In the genomic region with DNA sequence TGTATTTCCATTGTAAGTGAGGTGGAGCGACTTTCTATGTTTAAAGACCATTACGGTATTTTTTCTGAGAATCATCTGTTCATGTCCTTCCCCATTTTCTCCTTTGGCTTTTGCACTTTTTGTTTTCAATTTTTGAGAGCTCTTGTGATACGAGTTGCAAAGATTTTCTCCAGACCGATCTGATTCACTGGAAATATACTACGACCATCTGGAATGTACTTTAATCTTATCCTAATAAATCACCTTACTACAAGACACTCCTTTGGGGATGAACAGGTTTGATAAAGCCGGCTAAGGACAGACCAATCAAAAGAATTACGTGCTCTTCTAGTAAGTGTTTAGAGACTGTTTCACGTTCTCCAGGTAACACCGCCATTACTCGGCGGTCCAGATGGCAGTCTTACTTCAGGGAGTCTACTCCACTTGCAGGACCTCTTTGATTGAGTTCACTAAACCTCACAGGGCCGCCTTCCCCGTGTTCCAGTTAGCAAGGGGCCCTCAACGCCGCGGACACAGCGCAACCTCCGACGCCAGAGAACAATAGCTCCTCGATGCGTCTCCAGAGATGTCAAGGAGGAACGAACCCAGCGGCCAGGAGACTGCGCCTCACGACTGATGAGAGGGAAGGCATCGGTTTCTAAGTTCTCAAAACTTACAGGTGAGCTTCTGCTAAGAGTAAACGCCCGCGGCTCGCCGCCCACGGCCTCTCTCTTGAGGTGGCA, we compare ENCODE assay signal across 8 cellular contexts. TPM values are rescaled to one million over a fixed set of nuclear protein-coding genes. Genes with fewer than 3 reads are reported as not detected.
DNase-seq lines count a peak whose midpoint lies in the region; ATAC-seq and TF ChIP-seq lines count a peak whose summit lies in the region.

No MANE protein-coding gene starts in this region.

- no peaks in the 10 kb centered on the region for H3K27me3 ChIP-seq in right atrium auricular region

- DNase-seq in Right ventricle myocardium superior (no peak), Right ventricle myocardium inferior (ENCODE audit: missing footprints) (no peak), right atrium auricular region (ENCODE audit: low spot score) (peak; percentile 73), skeletal muscle cell (ENCODE audit: low read depth) (no peak), GM13976 (ENCODE audit: low spot score) (no peak)
- no peak for DNase-seq in activated CD4-positive, alpha-beta memory T cell treated with anti-CD3 and anti-CD28 coated beads for 36 hours

- H3K27ac Mint-ChIP-seq in activated CD4-positive, alpha-beta memory T cell treated with anti-CD3 and anti-CD28 coated beads for 36 hours = peak overlapping the region; percentile 98

- peaks cover 38% of the 10 kb centered on the region for H3K36me3 Mint-ChIP-seq in activated CD4-positive, alpha-beta memory T cell treated with anti-CD3 and anti-CD28 coated beads for 36 hours

- peaks cover 0 to 41% of the 10 kb centered on the region in 2 donors for H3K4me1 ChIP-seq in right atrium auricular region

- intact Hi-C loops in Right ventricle myocardium superior (cut with DNase I) = loop anchor here (5.0 kb wide), 1 partner anchor 34 kb away; a partner anchor contains a TSS
- intact Hi-C loops in Right ventricle myocardium inferior (cut with DNase I) = loop anchor here (2.0 kb wide), 1 partner anchor 34 kb away; no protein-coding TSS in a partner anchor
- intact Hi-C loops in activated CD4-positive, alpha-beta memory T cell treated with anti-CD3 and anti-CD28 coated beads for 36 hours (cut with micrococcal nuclease) = loop anchor here (5.0 kb wide), 1 partner anchor 736 kb away; no protein-coding TSS in a partner anchor

- peaks cover 40% of the 10 kb centered on the region for H3K4me1 Mint-ChIP-seq in activated CD4-positive, alpha-beta memory T cell treated with anti-CD3 and anti-CD28 coated beads for 36 hours (ENCODE audit: low read depth)

- H3K4me3 ChIP-seq in right atrium auricular region (peak overlapping the region; percentile 59 to 87), skeletal muscle cell (ENCODE audit: low read depth, low read length) (peak overlapping the region; percentile 75)

- in situ Hi-C loops in GM13976 (cut with MboI; ENCODE audit: low sequenced_read_pairs, unreplicated experiment) = no loop called here

- CTCF ChIA-PET in activated CD4-positive, alpha-beta memory T cell treated with anti-CD3 and anti-CD28 coated beads for 36 hours (lab: Charles Lee) = interaction anchor here (0.9 to 1.8 kb wide), 6 partner anchors 9 to 204 kb away, joined by 3 to 8 read pairs (median 4); a partner anchor contains a TSS

- no peaks in the 10 kb centered on the region for H3K9me3 Mint-ChIP-seq in activated CD4-positive, alpha-beta memory T cell treated with anti-CD3 and anti-CD28 coated beads for 36 hours

- H3K9me3 ChIP-seq in right atrium auricular region = no peaks in the 10 kb centered on the region

- POLR2A ChIA-PET in activated CD4-positive, alpha-beta memory T cell treated with anti-CD3 and anti-CD28 coated beads for 36 hours (lab: Charles Lee) = interaction anchor here (0.6 to 8.0 kb wide), 14 partner anchors 12 to 255 kb away, joined by 3 to 90 read pairs (median 4); a partner anchor contains a TSS

- peak overlapping the region; percentile 97 to 100 for H3K27ac ChIP-seq in right atrium auricular region

- H3K36me3 ChIP-seq in right atrium auricular region = no peaks in the 10 kb centered on the region

- ATAC-seq in Right ventricle myocardium superior (ENCODE audit: poor library complexity) (peak; percentile 37), Right ventricle myocardium inferior (no peak), HG03457 (IDR thresholded peaks at IDR 0.05; ENCODE audit: unreplicated experiment) (peak; percentile 23), esophagus mucosa (no peak)

- TF ChIP-seq CTCF in right atrium auricular region (IDR thresholded peaks at IDR 0.05) (no peak), GM13976 (IDR thresholded peaks at IDR 0.05; ENCODE audit: borderline replicate concordance, control extremely low read depth, extremely low read depth, insufficient read depth, missing control alignments) (no peak)

- H3K4me3 Mint-ChIP-seq in activated CD4-positive, alpha-beta memory T cell treated with anti-CD3 and anti-CD28 coated beads for 36 hours = peak overlapping the region; percentile 95

- no peaks in the 10 kb centered on the region for H3K27me3 Mint-ChIP-seq in activated CD4-positive, alpha-beta memory T cell treated with anti-CD3 and anti-CD28 coated beads for 36 hours

RNA-seq across cellular contexts. Expression of a gene that starts 0.9 kb away (rescaled TPM):
- total RNA-seq in Right ventricle myocardium superior (40.1 TPM), Right ventricle myocardium inferior (45.9 TPM), right atrium auricular region (10 to 100 TPM; 43.4 to 45.3 TPM), esophagus mucosa (71.0 TPM)
- total RNA-seq in activated CD4-positive, alpha-beta memory T cell treated with anti-CD3 and anti-CD28 coated beads for 36 hours = 10 to 100 TPM; 87.6 to 90.2 TPM

RNA-seq across cellular contexts. Expression of a gene that starts 33.3 kb away (rescaled TPM):
- total RNA-seq in Right ventricle myocardium superior = 1,058 TPM
- total RNA-seq in Right ventricle myocardium inferior = 1,072 TPM
- 100 to 1,000 TPM; 103 to 108 TPM for total RNA-seq in activated CD4-positive, alpha-beta memory T cell treated with anti-CD3 and anti-CD28 coated beads for 36 hours
- total RNA-seq in right atrium auricular region = 100 to 1,000 TPM; 243 to 555 TPM
- total RNA-seq in esophagus mucosa = 280 TPM

RNA-seq across cellular contexts. Expression of a gene that starts 35.5 kb away (rescaled TPM):
- total RNA-seq in Right ventricle myocardium superior (4.1 TPM), Right ventricle myocardium inferior (5.2 TPM), right atrium auricular region (1 to 10 TPM; 1.5 to 1.6 TPM), esophagus mucosa (151 TPM)
- 100 to 1,000 TPM; 115 to 116 TPM for total RNA-seq in activated CD4-positive, alpha-beta memory T cell treated with anti-CD3 and anti-CD28 coated beads for 36 hours

Comparison
In these comparisons a context has a peak if more than half of its experiments do, and no peak if none do; other contexts are left out.
1. ATAC-seq: peak in Right ventricle myocardium superior (single experiment) and HG03457 (single experiment); none in Right ventricle myocardium inferior (single experiment) and esophagus mucosa (single experiment).
2. RNA of a gene that starts 35.5 kb away (total RNA-seq): 151 TPM in esophagus mucosa (single experiment) and 115 to 116 TPM in activated CD4-positive, alpha-beta memory T cell treated with anti-CD3 and anti-CD28 coated beads for 36 hours; 5.2 TPM in Right ventricle myocardium inferior (single experiment), 4.1 TPM in Right ventricle myocardium superior (single experiment) and 1.5 to 1.6 TPM in right atrium auricular region; every median in the first group is over 10 times any median in the second.